In genomic region chr3:178067721-178068120, GRCh38 we compare ENCODE assay signal across 23 cellular contexts.
"Had no signal": no experiment of that assay in that cellular context is flagged by ENCODE, and none has a peak within 500 bp of the region (broad histone marks: within the 10 kb centered on the region; RNA-seq: fewer than 3 reads in every experiment).

No MANE protein-coding gene starts in this region.

- H3K4me1 ChIP-seq: body of pancreas, right lobe of liver had no signal

- ATAC-seq: body of pancreas; esophagus mucosa; heart left ventricle; left lobe of liver; lower lobe of right lung; naive thymus-derived CD4-positive, alpha-beta T cell; right lobe of liver; stimulated activated naive B cell treated with anti-CD40 and anti-IgM and Interleukin-4, amounts not matched to agents 10 μg/mL and 1 μg/mL and 100 μg/mL, for 72 hours; T-cell had no signal

- H3K27me3 ChIP-seq: body of pancreas, heart left ventricle, right lobe of liver, transverse colon, vagina had no signal

- H3K4me3 ChIP-seq: body of pancreas, heart left ventricle, lower lobe of right lung, right lobe of liver, transverse colon, vagina had no signal

- H3K27ac ChIP-seq: body of pancreas, heart left ventricle, lower lobe of right lung, right lobe of liver, transverse colon, vagina had no signal

- FAIRE-seq: small intestine had no signal

- DNase-seq: activated CD4-positive, alpha-beta memory T cell treated with anti-CD3 and anti-CD28 coated beads for 36 hours; activated CD4-positive, alpha-beta T cell treated with anti-CD3 and anti-CD28 coated beads for 48 hours; activated naive CD4-positive, alpha-beta T cell treated with anti-CD3 and anti-CD28 coated beads for 36 hours; activated naive CD8-positive, alpha-beta T cell treated with anti-CD3 and anti-CD28 coated beads, Interleukin-2, amount 10 ng/mL, durations not matched to agents 7 days and 5 days; activated T-cell treated with anti-CD3 and anti-CD28 coated beads, Interleukin-2, amount 50 U/mL, for 48 hours; body of pancreas; effector CD8-positive, alpha-beta T cell; heart left ventricle; lower lobe of right lung; naive thymus-derived CD4-positive, alpha-beta T cell; occipital lobe; posterior cingulate gyrus; right lobe of liver; small intestine; stimulated activated CD4-positive, alpha-beta T cell treated with anti-CD3 and anti-CD28 coated beads, Interleukin-15, amount 100 ng/mL, for 24 hours; stimulated activated CD4-positive, alpha-beta T cell treated with anti-CD3 and anti-CD28 coated beads, Interleukin-2, amount 100 ng/mL, for 48 hours; stimulated activated CD8-positive, alpha-beta memory T cell treated with anti-CD3 and anti-CD28 coated beads, Interleukin-4, amount 100 ng/mL, for 48 hours; stimulated activated naive B cell treated with anti-CD40 and anti-IgM and Interleukin-4, amounts not matched to agents 10 μg/mL and 1 μg/mL and 100 μg/mL, for 72 hours; T-cell; transverse colon had no signal

- H3K9me3 ChIP-seq: body of pancreas, heart left ventricle, lower lobe of right lung, right lobe of liver, transverse colon, vagina had no signal

- H3K36me3 ChIP-seq: heart left ventricle, lower lobe of right lung, right lobe of liver, transverse colon, vagina had no signal
